8 cellular contexts compared by ENCODE assay signal in genomic region chr6:52552278-52552643, GRCh38. TPM values are rescaled to one million over a fixed set of nuclear protein-coding genes. Genes with fewer than 3 reads are reported as not detected.
A peak's percentile ranks its signal among the peaks of the same experiment; 100 is the strongest.
DNase-seq lines count a peak whose midpoint lies in the region; ATAC-seq, FAIRE-seq and TF ChIP-seq lines count a peak whose summit lies in the region.

No MANE protein-coding gene starts in this region.

- no peak for TF ChIP-seq CTCF in glutamatergic neuron (IDR thresholded peaks at IDR 0.05; ENCODE audit: partially characterized antibody, unreplicated experiment)
- TF ChIP-seq CTCF in thoracic aorta (IDR thresholded peaks at IDR 0.05): no peak
- no peak for TF ChIP-seq CTCF in GM20000 (IDR thresholded peaks at IDR 0.05; ENCODE audit: extremely low read depth, missing control alignments)

- peaks cover 58 to 96% of the 10 kb centered on the region in 2 donors for H3K4me1 ChIP-seq in thoracic aorta (ENCODE audit: control insufficient read depth in 1 of 2, low read depth in 2 of 2)

- H3K9me3 Mint-ChIP-seq in glutamatergic neuron (ENCODE audit: unreplicated experiment): peaks cover 5% of the 10 kb centered on the region

- H3K36me3 ChIP-seq in thoracic aorta: no peaks in the 10 kb centered on the region

- no peaks in the 10 kb centered on the region for H3K27me3 ChIP-seq in thoracic aorta (replicated peaks; ENCODE audit: insufficient read depth)

- no peak for TF ChIP-seq POLR2A in GM12892 (IDR thresholded peaks at IDR 0.05; ENCODE audit: low read depth, low read length)

- H3K36me3 Mint-ChIP-seq in glutamatergic neuron (ENCODE audit: unreplicated experiment): no peaks in the 10 kb centered on the region

- H3K4me1 Mint-ChIP-seq in glutamatergic neuron (ENCODE audit: low read depth, unreplicated experiment): peaks cover 54% of the 10 kb centered on the region

- peaks cover 7% of the 10 kb centered on the region for H3K27me3 Mint-ChIP-seq in glutamatergic neuron (ENCODE audit: unreplicated experiment)

- peak; percentile 85 for FAIRE-seq in GM12892 (lab: Jason Lieb, UNC)

- peak overlapping the region; percentile 53 for H3K4me3 ChIP-seq in thoracic aorta

- no peaks in the 10 kb centered on the region for H3K9me3 ChIP-seq in thoracic aorta

- H3K27ac ChIP-seq in thoracic aorta: peak overlapping the region; percentile 76 to 80

- ATAC-seq in GM21825 (IDR thresholded peaks at IDR 0.05; ENCODE audit: unreplicated experiment): peak; percentile 93
- no peak for ATAC-seq in thoracic aorta (ENCODE audit: insufficient number of reproducible peaks, low FRiP score, low read depth)

- H3K27ac Mint-ChIP-seq in glutamatergic neuron (ENCODE audit: unreplicated experiment): peak overlapping the region; percentile 88

- no peak for DNase-seq in GM12892 (ENCODE audit: insufficient read length)
- DNase-seq in NAMALWA (ENCODE audit: low spot score): peak; percentile 26
- no peak for DNase-seq in glutamatergic neuron
- no peak for DNase-seq in thoracic aorta (ENCODE audit: low spot score)
- no peak for DNase-seq in GM20000 (ENCODE audit: low spot score)
- no peak for DNase-seq in NCI-H2081 treated with DMSO at 0.1 percent for 48 hours (lab: John Stamatoyannopoulos, UW)
- no peak for DNase-seq in activated effector memory CD4-positive, alpha-beta T cell treated with anti-CD3 and anti-CD28 coated beads, Interleukin-2, amount 50 U/mL, for 16 hours

- H3K4me3 Mint-ChIP-seq in glutamatergic neuron (ENCODE audit: unreplicated experiment): peak overlapping the region; percentile 60

RNA-seq across cellular contexts. Expression of gene TRAM2, which starts 24.6 kb away (rescaled TPM):
- 5.6 TPM for polyA plus RNA-seq in GM12892 (2012; ENCODE audit: missing spikeins)
- total RNA-seq in glutamatergic neuron (ENCODE audit: unreplicated experiment) (16.2 TPM), thoracic aorta (10 to 100 TPM; 40.0 to 41.8 TPM)
